ENCODE assay signal across 1 cellular context in the genomic region with DNA sequence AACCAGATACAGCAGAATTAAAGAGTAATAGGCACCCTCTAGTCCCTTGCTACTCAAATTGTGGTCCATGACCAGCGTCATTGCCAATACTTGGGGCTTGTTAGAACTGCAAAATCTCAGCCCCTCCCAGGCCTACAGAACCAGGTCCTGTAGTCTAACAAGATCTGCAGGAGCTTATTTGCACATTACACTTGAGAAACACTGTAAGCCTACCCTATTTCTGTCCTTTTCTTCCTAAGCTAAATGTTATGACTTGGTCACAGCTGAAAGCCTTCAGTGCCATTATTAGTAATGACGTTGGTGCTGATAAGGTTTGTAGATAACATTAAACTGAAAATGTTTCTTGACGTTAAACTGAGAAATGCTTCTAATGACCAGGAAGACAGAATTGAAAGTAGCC.
TF ChIP-seq lines count a peak whose summit lies in the region.

No MANE protein-coding gene starts in this region.

TF ChIP-seq in H1, 55 proteins besides CTCF, POLR2A, EP300 and RAD21:
- no peak for TF ChIP-seq TCF12 (IDR thresholded peaks at IDR 0.05; ENCODE audit: low read depth, low read length)
- no peak for TF ChIP-seq CHD1 (IDR thresholded peaks at IDR 0.05; ENCODE audit: low read depth, low read length)
- no peak for TF ChIP-seq FOSL1 (IDR thresholded peaks at IDR 0.05; ENCODE audit: insufficient read depth, low read depth, low read length)
- no peak for TF ChIP-seq JUN (IDR thresholded peaks at IDR 0.05; ENCODE audit: low read depth, low read length)
- no peak for TF ChIP-seq KDM5A (IDR thresholded peaks at IDR 0.05; ENCODE audit: low read length)
